ENCODE assay signal across 18 cellular contexts in the genomic region with DNA sequence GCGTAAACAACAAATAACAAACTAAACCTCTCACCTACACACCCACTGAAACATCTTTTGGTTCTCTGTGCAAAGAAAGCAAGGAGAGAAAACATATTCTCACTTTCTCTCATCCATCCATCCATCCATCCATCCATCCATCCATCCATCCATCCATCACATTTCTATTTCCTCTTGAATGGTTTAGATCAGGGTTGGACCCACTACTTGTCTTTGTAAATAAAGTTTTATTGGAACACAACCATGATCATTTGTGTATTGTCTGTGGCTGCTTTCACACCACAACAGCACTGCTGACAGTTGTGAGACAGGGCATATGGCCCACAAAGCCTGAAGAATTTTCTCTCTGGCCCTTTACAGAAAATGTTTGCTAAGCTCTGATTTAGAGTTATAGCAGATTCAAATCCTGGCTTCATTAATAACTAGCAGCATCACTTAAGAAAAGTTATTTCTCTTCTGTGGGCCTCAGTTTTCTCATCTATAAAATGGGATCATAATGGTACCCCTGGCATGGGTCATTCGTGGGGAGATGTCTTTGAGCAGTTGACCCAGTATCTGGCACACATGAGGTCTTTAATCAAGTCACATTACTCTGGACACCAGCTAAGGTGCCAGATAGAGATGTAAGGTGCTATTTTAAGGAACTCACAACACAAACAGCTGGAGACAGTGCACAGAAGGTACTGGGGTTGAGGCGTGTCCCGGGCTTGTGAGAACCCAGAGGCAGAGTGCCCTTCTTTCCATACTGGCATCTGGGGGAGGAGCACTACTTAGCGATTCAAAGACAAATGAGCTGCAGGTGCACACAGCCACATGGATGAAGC.
DNase-seq lines count a peak whose midpoint lies in the region; ATAC-seq and TF ChIP-seq lines count a peak whose summit lies in the region.
"Had no signal": no experiment of that assay in that cellular context is flagged by ENCODE, and none has a peak within 500 bp of the region (broad histone marks: within the 10 kb centered on the region; RNA-seq: fewer than 3 reads in every experiment).

No MANE protein-coding gene starts in this region.

- no TSS peak for BruUV-seq in Caco-2 (replicated peaks; lab: Mats Ljungman, UMichigan)

- no peaks in the 10 kb centered on the region for H3K36me3 ChIP-seq in CD4-positive, alpha-beta memory T cell (ENCODE audit: insufficient read depth, low read length)
- no peaks in the 10 kb centered on the region for H3K36me3 ChIP-seq in Caco-2 (ENCODE audit: control insufficient read depth, insufficient read depth, low read length)
- H3K36me3 ChIP-seq: HAP-1, transverse colon had no signal

- no peak overlapping the region for H3K4me3 Mint-ChIP-seq in CD4-positive, alpha-beta memory T cell
- H3K4me3 Mint-ChIP-seq in Caco-2 (ENCODE audit: unreplicated experiment) (no peak overlapping the region), immature natural killer cell (no peak overlapping the region)
- H3K4me3 Mint-ChIP-seq: activated CD8-positive, alpha-beta T cell treated with anti-CD3 and anti-CD28 coated beads for 36 hours; activated naive CD8-positive, alpha-beta T cell treated with anti-CD3 and anti-CD28 coated beads, Interleukin-2, amount 50 U/mL, for 24 hours had no signal

- POLR2A ChIA-PET in CD4-positive, alpha-beta memory T cell (lab: Charles Lee; ENCODE audit: partially characterized antibody), result no interaction called here
- POLR2A ChIA-PET in Caco-2 (lab: Charles Lee), result no interaction called here

- no peaks in the 10 kb centered on the region for H3K27me3 ChIP-seq in CD4-positive, alpha-beta memory T cell (ENCODE audit: insufficient read depth, low read length)
- H3K27me3 ChIP-seq in Caco-2 (replicated peaks; ENCODE audit: control insufficient read depth, insufficient read depth, low read length), result no peaks in the 10 kb centered on the region
- H3K27me3 ChIP-seq: BLaER1, transverse colon had no signal

- H3K4me3 ChIP-seq in CD4-positive, alpha-beta memory T cell (ENCODE audit: low read length in 2 of 2), result no peak overlapping the region
- no peak overlapping the region for H3K4me3 ChIP-seq in Caco-2 (ENCODE audit: low read depth, low read length)
- H3K4me3 ChIP-seq: BLaER1, HAP-1, transverse colon had no signal

- peak overlapping the region in 4 of 7 donors; percentile 38 to 70 (median 65) for H3K27ac Mint-ChIP-seq in CD4-positive, alpha-beta memory T cell
- H3K27ac Mint-ChIP-seq in Caco-2 (ENCODE audit: unreplicated experiment) (peak overlapping the region; percentile 6), immature natural killer cell (peak overlapping the region; percentile 7 to 61 (median 28))
- H3K27ac Mint-ChIP-seq: activated CD8-positive, alpha-beta T cell treated with anti-CD3 and anti-CD28 coated beads for 36 hours; activated naive CD8-positive, alpha-beta T cell treated with anti-CD3 and anti-CD28 coated beads, Interleukin-2, amount 50 U/mL, for 24 hours had no signal

- H3K27ac ChIP-seq in CD4-positive, alpha-beta memory T cell (ENCODE audit: low read depth, low read length), result no peak overlapping the region
- H3K27ac ChIP-seq: BLaER1 had no signal

- peaks cover 11 to 13% of the 10 kb centered on the region in 2 donors for H3K36me3 Mint-ChIP-seq in CD4-positive, alpha-beta memory T cell
- peaks cover 38% of the 10 kb centered on the region for H3K36me3 Mint-ChIP-seq in Caco-2 (ENCODE audit: insufficient read depth, unreplicated experiment)
- H3K36me3 Mint-ChIP-seq in immature natural killer cell, result peaks cover 0 to 6% (median 0%) of the 10 kb centered on the region in 3 donors

- CTCF ChIA-PET in CD4-positive, alpha-beta memory T cell (lab: Charles Lee; ENCODE audit: partially characterized antibody), result interaction anchor here (1.0 kb wide), 1 partner anchor 187 kb away, joined by 3 read pairs; no protein-coding TSS in a partner anchor
- CTCF ChIA-PET in Caco-2 (lab: Charles Lee), result no interaction called here

- peaks cover 16 to 34% (median 20%) of the 10 kb centered on the region in 4 donors for H3K4me1 Mint-ChIP-seq in CD4-positive, alpha-beta memory T cell
- H3K4me1 Mint-ChIP-seq in Caco-2 (ENCODE audit: low read depth, unreplicated experiment) (peaks cover 39% of the 10 kb centered on the region), immature natural killer cell (peaks cover 42 to 61% of the 10 kb centered on the region in 2 donors)

- no peak for DNase-seq in CD4-positive, alpha-beta memory T cell
- no peak for DNase-seq in Caco-2
- DNase-seq in NCI-H526 treated with DMSO at 0.1 percent for 48 hours (lab: John Stamatoyannopoulos, UW), result peak; percentile 14
- no peak for DNase-seq in immature natural killer cell
- DNase-seq in iPS-NIHi11 (ENCODE audit: low spot score), result no peak
- DNase-seq in DMS53 (lab: John Stamatoyannopoulos, UW), result no peak
- no peak for DNase-seq in activated CD8-positive, alpha-beta memory T cell treated with anti-CD3 and anti-CD28 coated beads, Interleukin-2, amount 50 U/mL, for 48 hours
- DNase-seq: activated CD8-positive, alpha-beta T cell treated with anti-CD3 and anti-CD28 coated beads for 36 hours; activated naive CD8-positive, alpha-beta T cell treated with anti-CD3 and anti-CD28 coated beads, Interleukin-2, amount 50 U/mL, for 24 hours; Karpas-422; NCI-H1436 treated with DMSO at 0.1 percent for 48 hours; NCI-H774; stimulated activated naive CD8-positive, alpha-beta T cell treated with anti-CD3 and anti-CD28 coated beads, Interleukin-15, Interleukin-2, amounts not matched to agents 100 U/mL and 50 U/mL, for 24 hours; T-helper 1 cell; transverse colon had no signal

- no peak for TF ChIP-seq CTCF in Caco-2 (IDR thresholded peaks at IDR 0.05; ENCODE audit: insufficient read depth in 1 of 2, low read depth in 1 of 2, low read length in 1 of 2, severe bottlenecking in 1 of 2, unreplicated experiment in 1 of 2)

- H3K9me3 ChIP-seq in CD4-positive, alpha-beta memory T cell (ENCODE audit: control insufficient read depth in 1 of 2, low read length in 2 of 2), result no peaks in the 10 kb centered on the region
- no peaks in the 10 kb centered on the region for H3K9me3 ChIP-seq in Caco-2
- H3K9me3 ChIP-seq: BLaER1, HAP-1, transverse colon had no signal

- no peaks in the 10 kb centered on the region for H3K9me3 Mint-ChIP-seq in CD4-positive, alpha-beta memory T cell
- H3K9me3 Mint-ChIP-seq in Caco-2 (ENCODE audit: unreplicated experiment) (no peaks in the 10 kb centered on the region), immature natural killer cell (no peaks in the 10 kb centered on the region)
- H3K9me3 Mint-ChIP-seq: activated CD8-positive, alpha-beta T cell treated with anti-CD3 and anti-CD28 coated beads for 36 hours; activated naive CD8-positive, alpha-beta T cell treated with anti-CD3 and anti-CD28 coated beads, Interleukin-2, amount 50 U/mL, for 24 hours had no signal

- H3K27me3 Mint-ChIP-seq in CD4-positive, alpha-beta memory T cell, result no peaks in the 10 kb centered on the region
- H3K27me3 Mint-ChIP-seq in Caco-2 (ENCODE audit: insufficient read depth, unreplicated experiment) (no peaks in the 10 kb centered on the region), immature natural killer cell (ENCODE audit: low read depth in 3 of 3) (peaks cover 3 to 5% (median 3%) of the 10 kb centered on the region in 3 donors)
- H3K27me3 Mint-ChIP-seq: activated CD8-positive, alpha-beta T cell treated with anti-CD3 and anti-CD28 coated beads for 36 hours; activated naive CD8-positive, alpha-beta T cell treated with anti-CD3 and anti-CD28 coated beads, Interleukin-2, amount 50 U/mL, for 24 hours had no signal

- peaks cover 5% of the 10 kb centered on the region for H3K4me1 ChIP-seq in CD4-positive, alpha-beta memory T cell (ENCODE audit: insufficient read depth, low read length)
- H3K4me1 ChIP-seq in Caco-2, result peaks cover 31% of the 10 kb centered on the region
- H3K4me1 ChIP-seq: HAP-1 had no signal

- no peak for ATAC-seq in GM18907 (IDR thresholded peaks at IDR 0.05; ENCODE audit: unreplicated experiment)
- ATAC-seq: activated CD8-positive, alpha-beta T cell treated with anti-CD3 and anti-CD28 coated beads for 36 hours; activated naive CD8-positive, alpha-beta T cell treated with anti-CD3 and anti-CD28 coated beads, Interleukin-2, amount 50 U/mL, for 24 hours; stimulated activated naive CD8-positive, alpha-beta T cell treated with anti-CD3 and anti-CD28 coated beads, Interleukin-15, Interleukin-2, amounts not matched to agents 100 U/mL and 50 U/mL, for 24 hours had no signal

- intact Hi-C loops in CD4-positive, alpha-beta memory T cell (cut with micrococcal nuclease), result no loop called here
- intact Hi-C loops in Caco-2 (cut with micrococcal nuclease; ENCODE audit: unreplicated experiment), result no loop called here

Comparison
In these comparisons a context has a peak if more than half of its experiments do, and no peak if none do; other contexts are left out.
1. H3K27ac Mint-ChIP-seq: peak in every context shown above with its lines; median percentile 65 in CD4-positive, alpha-beta memory T cell; 28 in immature natural killer cell; 6 in Caco-2.